ENCODE assay signal across 31 cellular contexts in genomic region chr9:35863583-35863982, GRCh38. TPM values are rescaled to one million over a fixed set of nuclear protein-coding genes. Genes with fewer than 3 reads are reported as not detected.
"Had no signal": no experiment of that assay in that cellular context is flagged by ENCODE, and none has a peak within 500 bp of the region (broad histone marks: within the 10 kb centered on the region; RNA-seq: fewer than 3 reads in every experiment).

No MANE protein-coding gene starts in this region.

- H3K4me3 ChIP-seq: cardiac muscle cell, dorsolateral prefrontal cortex, thyroid gland had no signal

- ATAC-seq: activated T-helper 17 cell treated with anti-CD3 and anti-CD28 coated beads, Interleukin-2, amount 50 U/mL, for 72 hours; left colon had no signal

- H3K27ac ChIP-seq: cardiac muscle cell, dorsolateral prefrontal cortex, epithelial cell of prostate, thyroid gland had no signal

- DNase-seq: activated B cell treated with CpG ODN at 0.5 μM for 24 hours; activated CD4-positive, alpha-beta T cell treated with anti-CD3 and anti-CD28 coated beads, Interleukin-2, amount 10 ng/mL, durations not matched to agents 7 days and 5 days; activated naive CD4-positive, alpha-beta T cell; activated naive CD8-positive, alpha-beta T cell treated with anti-CD3 and anti-CD28 coated beads for 36 hours; activated T-cell treated with anti-CD3 and anti-CD28 coated beads, Interleukin-2, amount 50 U/mL, for 1 hour; amniotic stem cell; dorsolateral prefrontal cortex; endodermal cell; foreskin melanocyte; glutamatergic neuron; hippocampal formation; islet precursor cell; left colon; nucleus accumbens; posterior cingulate gyrus; stimulated activated CD4-positive, alpha-beta T cell treated with anti-CD3 and anti-CD28 coated beads, Interleukin-12 subunit alpha, Interleukin-12 subunit beta, amount 100 ng/mL, for 4 hours; stimulated activated CD4-positive, alpha-beta T cell treated with anti-CD3 and anti-CD28 coated beads, Interleukin-1b, Interleukin-23, amount 100 ng/mL, for 48 hours; stimulated activated naive CD4-positive, alpha-beta T cell treated with Interleukin-2 at 50 U/mL for 16 hours; T-helper 1 cell; T-helper 9 cell; thyroid gland had no signal

- H3K36me3 ChIP-seq: cardiac muscle cell, thyroid gland had no signal

- H3K27me3 ChIP-seq: cardiac muscle cell, dorsolateral prefrontal cortex, thyroid gland had no signal

- H3K4me1 ChIP-seq: thyroid gland had no signal

- H3K9me3 ChIP-seq: thyroid gland had no signal

RNA-seq across cellular contexts. Expression of gene OR13J1, which starts 6.6 kb away (rescaled TPM):
- total RNA-seq: activated B cell treated with CpG ODN at 0.5 μM for 24 hours; activated CD4-positive, alpha-beta T cell treated with anti-CD3 and anti-CD28 coated beads, Interleukin-2, amount 10 ng/mL, durations not matched to agents 7 days and 5 days; activated CD8-positive, alpha-beta memory T cell treated with anti-CD3 and anti-CD28 coated beads for 36 hours; activated naive CD8-positive, alpha-beta T cell treated with anti-CD3 and anti-CD28 coated beads for 36 hours; activated T-helper 17 cell treated with anti-CD3 and anti-CD28 coated beads, Interleukin-2, amount 50 U/mL, for 72 hours; cardiac muscle cell; dorsolateral prefrontal cortex; endodermal cell; fibroblast of lung; left colon; lung microvascular endothelial cell; mesothelial cell of epicardium; renal cortical epithelial cell; subcutaneous adipose tissue; thyroid gland; ureter had no signal
- polyA plus RNA-seq: cardiac muscle cell, fibroblast of lung had no signal

RNA-seq across cellular contexts. Expression of gene FAM221B, which starts 35.1 kb away (rescaled TPM):
- total RNA-seq: activated B cell treated with CpG ODN at 0.5 μM for 24 hours; activated CD4-positive, alpha-beta T cell treated with anti-CD3 and anti-CD28 coated beads, Interleukin-2, amount 10 ng/mL, durations not matched to agents 7 days and 5 days; activated CD8-positive, alpha-beta memory T cell treated with anti-CD3 and anti-CD28 coated beads for 36 hours; activated naive CD8-positive, alpha-beta T cell treated with anti-CD3 and anti-CD28 coated beads for 36 hours; activated T-helper 17 cell treated with anti-CD3 and anti-CD28 coated beads, Interleukin-2, amount 50 U/mL, for 72 hours; cardiac muscle cell; fibroblast of lung; lung microvascular endothelial cell; renal cortical epithelial cell; subcutaneous adipose tissue; thyroid gland had no signal
- polyA plus RNA-seq: fibroblast of lung had no signal

RNA-seq across cellular contexts. Expression of gene HRCT1, which starts 42.4 kb away (rescaled TPM):
- total RNA-seq: activated B cell treated with CpG ODN at 0.5 μM for 24 hours; activated CD4-positive, alpha-beta T cell treated with anti-CD3 and anti-CD28 coated beads, Interleukin-2, amount 10 ng/mL, durations not matched to agents 7 days and 5 days; activated CD8-positive, alpha-beta memory T cell treated with anti-CD3 and anti-CD28 coated beads for 36 hours; activated naive CD8-positive, alpha-beta T cell treated with anti-CD3 and anti-CD28 coated beads for 36 hours; activated T-helper 17 cell treated with anti-CD3 and anti-CD28 coated beads, Interleukin-2, amount 50 U/mL, for 72 hours; cardiac muscle cell; endodermal cell had no signal
- polyA plus RNA-seq: cardiac muscle cell had no signal

RNA-seq across cellular contexts. Expression of gene SPAAR, which starts 45.7 kb away (rescaled TPM):
- total RNA-seq: activated B cell treated with CpG ODN at 0.5 μM for 24 hours; activated CD4-positive, alpha-beta T cell treated with anti-CD3 and anti-CD28 coated beads, Interleukin-2, amount 10 ng/mL, durations not matched to agents 7 days and 5 days; activated CD8-positive, alpha-beta memory T cell treated with anti-CD3 and anti-CD28 coated beads for 36 hours; activated naive CD8-positive, alpha-beta T cell treated with anti-CD3 and anti-CD28 coated beads for 36 hours; activated T-helper 17 cell treated with anti-CD3 and anti-CD28 coated beads, Interleukin-2, amount 50 U/mL, for 72 hours; renal cortical epithelial cell had no signal
